Comparison of ENCODE assay signal across 12 cellular contexts in genomic region chr6:144248470-144249301, GRCh38. TPM values are rescaled to one million over a fixed set of nuclear protein-coding genes. Genes with fewer than 3 reads are reported as not detected.
DNase-seq lines count a peak whose midpoint lies in the region; ATAC-seq and TF ChIP-seq lines count a peak whose summit lies in the region.
"Had no signal": no experiment of that assay in that cellular context is flagged by ENCODE, and none has a peak within 500 bp of the region (broad histone marks: within the 10 kb centered on the region; RNA-seq: fewer than 3 reads in every experiment).

No MANE protein-coding gene starts in this region.

- H3K79me2 ChIP-seq in fibroblast of lung (ENCODE audit: control insufficient read depth, insufficient read depth, low read length), result no peaks in the 10 kb centered on the region

- H3K27me3 Mint-ChIP-seq in activated T-cell treated with anti-CD3 and anti-CD28 coated beads, Interleukin-2, amount 50 U/mL, for 24 hours, result peaks cover 19% of the 10 kb centered on the region
- H3K27me3 Mint-ChIP-seq in stimulated activated naive CD8-positive, alpha-beta T cell treated with anti-CD3 and anti-CD28 coated beads, Interleukin-15, Interleukin-2, amounts not matched to agents 100 ng/mL and 50 ng/mL, for 24 hours, result peaks cover 16% of the 10 kb centered on the region
- H3K27me3 Mint-ChIP-seq in immature natural killer cell (ENCODE audit: low read depth in 3 of 3), result peaks cover 2 to 5% (median 2%) of the 10 kb centered on the region in 3 donors

- H3K9me3 ChIP-seq in fibroblast of lung (ENCODE audit: control insufficient read depth, insufficient read depth, low read depth, low read length), result no peaks in the 10 kb centered on the region
- peaks cover 0 to 14% (median 0%) of the 10 kb centered on the region in 4 donors for H3K9me3 ChIP-seq in stomach
- H3K9me3 ChIP-seq: upper lobe of left lung had no signal

- intact Hi-C loops in stomach (cut with DNase I; ENCODE audit: low total_unique reads), result no loop called here

- no peak for TF ChIP-seq EP300 in stomach (IDR thresholded peaks at IDR 0.05)

- H3K36me3 ChIP-seq in fibroblast of lung (ENCODE audit: control insufficient read depth, insufficient read depth, low read length) (no peaks in the 10 kb centered on the region), stomach (no peaks in the 10 kb centered on the region)
- H3K36me3 ChIP-seq: upper lobe of left lung had no signal

- no peaks in the 10 kb centered on the region for H4K20me1 ChIP-seq in fibroblast of lung (ENCODE audit: control insufficient read depth, extremely low read depth, insufficient read depth, low read length)

- H3K4me3 Mint-ChIP-seq in activated T-cell treated with anti-CD3 and anti-CD28 coated beads, Interleukin-2, amount 50 U/mL, for 24 hours, result peak overlapping the region; percentile 2
- H3K4me3 Mint-ChIP-seq in stimulated activated naive CD8-positive, alpha-beta T cell treated with anti-CD3 and anti-CD28 coated beads, Interleukin-15, Interleukin-2, amounts not matched to agents 100 ng/mL and 50 ng/mL, for 24 hours, result peak overlapping the region; percentile 25
- peak overlapping the region in 2 of 5 donors; percentile 27 to 28 for H3K4me3 Mint-ChIP-seq in immature natural killer cell

- 67 to 77% (median 70%) methylated on average over 3 of the region's 3 CpGs for WGBS in stomach, 5 donors

- H3K27me3 ChIP-seq in fibroblast of lung (ENCODE audit: control insufficient read depth, insufficient read depth, low read length) (no peaks in the 10 kb centered on the region), stomach (no peaks in the 10 kb centered on the region)
- H3K27me3 ChIP-seq: upper lobe of left lung had no signal

- H3K27ac ChIP-seq in fibroblast of lung (ENCODE audit: insufficient read depth, low read length) (peak overlapping the region; percentile 27), stomach (peak overlapping the region in 1 of 5 donors; percentile 7)
- H3K27ac ChIP-seq: upper lobe of left lung had no signal

- peaks cover 6% of the 10 kb centered on the region for H3K4me1 ChIP-seq in fibroblast of lung (ENCODE audit: control insufficient read depth, extremely low read depth, insufficient read depth, low read length)
- peaks cover 0 to 5% (median 0%) of the 10 kb centered on the region in 4 donors for H3K4me1 ChIP-seq in stomach
- H3K4me1 ChIP-seq: upper lobe of left lung had no signal

- no peaks in the 10 kb centered on the region for H3K36me3 Mint-ChIP-seq in activated T-cell treated with anti-CD3 and anti-CD28 coated beads, Interleukin-2, amount 50 U/mL, for 24 hours (ENCODE audit: low read depth)
- H3K36me3 Mint-ChIP-seq in stimulated activated naive CD8-positive, alpha-beta T cell treated with anti-CD3 and anti-CD28 coated beads, Interleukin-15, Interleukin-2, amounts not matched to agents 100 ng/mL and 50 ng/mL, for 24 hours (ENCODE audit: low read depth), result peaks cover 4% of the 10 kb centered on the region
- no peaks in the 10 kb centered on the region for H3K36me3 Mint-ChIP-seq in immature natural killer cell

- no peak overlapping the region for H2AFZ ChIP-seq in fibroblast of lung (ENCODE audit: low read length)

- TF ChIP-seq CTCF in fibroblast of lung (conservative IDR thresholded peaks at IDR 0.05 in 1 of 2, IDR thresholded peaks at IDR 0.05 in 1 of 2; ENCODE audit: low read depth in 1 of 2, low read length in 2 of 2), result no peak
- TF ChIP-seq CTCF in stomach (IDR thresholded peaks at IDR 0.05), result no peak

- H3K27ac Mint-ChIP-seq in activated T-cell treated with anti-CD3 and anti-CD28 coated beads, Interleukin-2, amount 50 U/mL, for 24 hours, result peak overlapping the region; percentile 92
- H3K27ac Mint-ChIP-seq in stimulated activated naive CD8-positive, alpha-beta T cell treated with anti-CD3 and anti-CD28 coated beads, Interleukin-15, Interleukin-2, amounts not matched to agents 100 ng/mL and 50 ng/mL, for 24 hours, result peak overlapping the region; percentile 69
- H3K27ac Mint-ChIP-seq in immature natural killer cell, result no peak overlapping the region

- peaks cover 11% of the 10 kb centered on the region for H3K9me3 Mint-ChIP-seq in activated T-cell treated with anti-CD3 and anti-CD28 coated beads, Interleukin-2, amount 50 U/mL, for 24 hours
- peaks cover 11% of the 10 kb centered on the region for H3K9me3 Mint-ChIP-seq in stimulated activated naive CD8-positive, alpha-beta T cell treated with anti-CD3 and anti-CD28 coated beads, Interleukin-15, Interleukin-2, amounts not matched to agents 100 ng/mL and 50 ng/mL, for 24 hours
- no peaks in the 10 kb centered on the region for H3K9me3 Mint-ChIP-seq in immature natural killer cell

- peak overlapping the region; percentile 5 for H3K9ac ChIP-seq in fibroblast of lung (ENCODE audit: insufficient read depth, low read length)

- TF ChIP-seq POLR2A in stomach (IDR thresholded peaks at IDR 0.05), result no peak

- peak overlapping the region; percentile 51 for H3K4me2 ChIP-seq in fibroblast of lung (ENCODE audit: extremely low read depth, insufficient read depth, low read length)

- DNase-seq in activated T-cell treated with anti-CD3 and anti-CD28 coated beads, Interleukin-2, amount 50 U/mL, for 24 hours, result no peak
- DNase-seq in activated T-cell treated with anti-CD3 and anti-CD28 coated beads, Interleukin-2, amount 50 U/mL, for 1 hour, result no peak
- DNase-seq in RPMI7951 (ENCODE audit: low read depth) (peak; percentile 82), fibroblast of lung (ENCODE audit: low read depth in 2 of 2) (peak; percentile 87 to 89), stomach (no peak), immature natural killer cell (no peak)
- DNase-seq: effector CD4-positive, alpha-beta T cell; Kasumi-1; left colon; upper lobe of left lung had no signal

- H3K4me1 Mint-ChIP-seq in activated T-cell treated with anti-CD3 and anti-CD28 coated beads, Interleukin-2, amount 50 U/mL, for 24 hours (ENCODE audit: low read depth), result peaks cover 21% of the 10 kb centered on the region
- peaks cover 25% of the 10 kb centered on the region for H3K4me1 Mint-ChIP-seq in stimulated activated naive CD8-positive, alpha-beta T cell treated with anti-CD3 and anti-CD28 coated beads, Interleukin-15, Interleukin-2, amounts not matched to agents 100 ng/mL and 50 ng/mL, for 24 hours (ENCODE audit: low read depth)
- peaks cover 16 to 21% of the 10 kb centered on the region in 2 donors for H3K4me1 Mint-ChIP-seq in immature natural killer cell

- H3K4me3 ChIP-seq in fibroblast of lung (replicated peaks in 1 of 4; ENCODE audit: control extremely low read depth in 1 of 4, insufficient read depth in 1 of 4, low read depth in 3 of 4, low read length in 4 of 4) (no peak overlapping the region), stomach (no peak overlapping the region)
- H3K4me3 ChIP-seq: upper lobe of left lung had no signal

- ATAC-seq in HG03108 (IDR thresholded peaks at IDR 0.05; ENCODE audit: unreplicated experiment), result no peak
- ATAC-seq: left colon had no signal

RNA-seq across cellular contexts. Expression of gene UTRN, which starts 36.4 kb away (rescaled TPM):
- 54.3 and 70.0 TPM in 2 replicates for total RNA-seq in RPMI7951 (2014; rRNA removed; shearing (Covaris generic))
- 93.2 and 130 TPM in 2 replicates for total RNA-seq in fibroblast of lung
- polyA plus RNA-seq in fibroblast of lung, result 37.8 and 43.9 TPM in 2 replicates
- 25.5 and 37.2 TPM in 2 replicates for polyA plus RNA-seq in fibroblast of lung (2012)
- polyA minus RNA-seq in fibroblast of lung (ENCODE audit: low replicate concordance), result 72.9 and 86.0 TPM in 2 replicates
- 100 to 1,000 TPM in 4 of 5 donors, 10 to 100 TPM in 1; 60.3 to 218 (median 190) TPM for total RNA-seq in stomach
- polyA plus RNA-seq in stomach, result 10 to 100 TPM in 2 of 3 donors, 1 to 10 TPM in 1; 5.4 to 16.0 (median 12.0) TPM
- polyA plus RNA-seq in immature natural killer cell, result 100 to 1,000 TPM in 1 of 3 donors, 10 to 100 TPM in 2; 40.5 to 261 (median 67.6) TPM

Comparison
In these comparisons a context has a peak if more than half of its experiments do, and no peak if none do; other contexts are left out.
1. DNase-seq: peak in RPMI7951 (single experiment) and fibroblast of lung (2 of 2); none in activated T-cell treated with anti-CD3 and anti-CD28 coated beads, Interleukin-2, amount 50 U/mL, for 24 hours (single experiment), activated T-cell treated with anti-CD3 and anti-CD28 coated beads, Interleukin-2, amount 50 U/mL, for 1 hour (single experiment), stomach (single experiment) and immature natural killer cell (0 of 3).
2. H3K27ac Mint-ChIP-seq: peak in activated T-cell treated with anti-CD3 and anti-CD28 coated beads, Interleukin-2, amount 50 U/mL, for 24 hours (single experiment) and stimulated activated naive CD8-positive, alpha-beta T cell treated with anti-CD3 and anti-CD28 coated beads, Interleukin-15, Interleukin-2, amounts not matched to agents 100 ng/mL and 50 ng/mL, for 24 hours (single experiment); none in immature natural killer cell (0 of 6).